Comparison of ENCODE assay signal across 2 cellular contexts in the genomic region with DNA sequence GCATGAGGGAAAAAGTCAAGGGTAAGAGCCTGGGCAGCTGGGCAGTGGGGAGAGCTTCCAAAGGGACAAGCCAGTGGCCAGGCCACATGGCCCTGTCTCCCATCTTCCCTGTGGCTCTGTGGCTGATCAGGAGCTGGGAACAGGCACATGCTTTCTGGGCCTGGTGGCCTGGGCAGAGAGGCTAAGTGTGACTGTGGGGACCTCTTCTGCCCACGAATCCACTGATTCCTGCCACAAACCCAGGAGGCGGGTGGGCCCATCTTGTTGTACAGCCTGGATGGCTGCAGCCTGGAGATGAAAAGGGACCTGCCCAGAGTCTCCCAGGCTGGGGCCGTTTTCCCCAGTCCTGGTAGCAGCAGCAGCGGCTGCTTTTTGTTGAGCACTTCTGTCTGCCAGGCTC.
TF ChIP-seq lines count a peak whose summit lies in the region.

No MANE protein-coding gene starts in this region.

TF ChIP-seq in A549, 52 proteins besides CTCF, POLR2A, EP300 and RAD21 (continued from another document):
- no peak for TF ChIP-seq POLR2AphosphoS2 (conservative IDR thresholded peaks at IDR 0.05; ENCODE audit: low read length)
- TF ChIP-seq, protein P1, sequence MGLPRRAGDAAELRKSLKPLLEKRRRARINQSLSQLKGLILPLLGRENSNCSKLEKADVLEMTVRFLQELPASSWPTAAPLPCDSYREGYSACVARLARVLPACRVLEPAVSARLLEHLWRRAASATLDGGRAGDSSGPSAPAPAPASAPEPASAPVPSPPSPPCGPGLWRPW (IDR thresholded peaks at IDR 0.05) = no peak
- TF ChIP-seq, protein P2, sequence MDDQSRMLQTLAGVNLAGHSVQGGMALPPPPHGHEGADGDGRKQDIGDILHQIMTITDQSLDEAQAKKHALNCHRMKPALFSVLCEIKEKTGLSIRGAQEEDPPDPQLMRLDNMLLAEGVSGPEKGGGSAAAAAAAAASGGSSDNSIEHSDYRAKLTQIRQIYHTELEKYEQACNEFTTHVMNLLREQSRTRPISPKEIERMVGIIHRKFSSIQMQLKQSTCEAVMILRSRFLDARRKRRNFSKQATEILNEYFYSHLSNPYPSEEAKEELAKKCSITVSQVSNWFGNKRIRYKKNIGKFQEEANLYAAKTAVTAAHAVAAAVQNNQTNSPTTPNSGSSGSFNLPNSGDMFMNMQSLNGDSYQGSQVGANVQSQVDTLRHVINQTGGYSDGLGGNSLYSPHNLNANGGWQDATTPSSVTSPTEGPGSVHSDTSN (IDR thresholded peaks at IDR 0.05) = no peak
- no peak for TF ChIP-seq BHLHE40 (IDR thresholded peaks at IDR 0.05; ENCODE audit: low read depth, low read length)
- TF ChIP-seq EHF (CRISPR knock-in tag; IDR thresholded peaks at IDR 0.05) = no peak
- no peak for TF ChIP-seq CHD4 (IDR thresholded peaks at IDR 0.05; ENCODE audit: borderline replicate concordance)
- TF ChIP-seq ZFP36 (IDR thresholded peaks at IDR 0.05; ENCODE audit: borderline replicate concordance, partially characterized antibody) = no peak
- no peak for TF ChIP-seq FOSB (CRISPR knock-in tag; IDR thresholded peaks at IDR 0.05)
- TF ChIP-seq JUNB (IDR thresholded peaks at IDR 0.05) = no peak
- no peak for TF ChIP-seq ZSCAN20 (CRISPR knock-in tag; IDR thresholded peaks at IDR 0.05)
- no peak for TF ChIP-seq FOXS1 (CRISPR knock-in tag; IDR thresholded peaks at IDR 0.05)
- no peak for TF ChIP-seq NR3C1 (IDR thresholded peaks at IDR 0.05)

TF ChIP-seq in GM23338, 12 proteins besides CTCF, POLR2A, EP300 and RAD21 (continued from another document):
- TF ChIP-seq, protein P3, sequence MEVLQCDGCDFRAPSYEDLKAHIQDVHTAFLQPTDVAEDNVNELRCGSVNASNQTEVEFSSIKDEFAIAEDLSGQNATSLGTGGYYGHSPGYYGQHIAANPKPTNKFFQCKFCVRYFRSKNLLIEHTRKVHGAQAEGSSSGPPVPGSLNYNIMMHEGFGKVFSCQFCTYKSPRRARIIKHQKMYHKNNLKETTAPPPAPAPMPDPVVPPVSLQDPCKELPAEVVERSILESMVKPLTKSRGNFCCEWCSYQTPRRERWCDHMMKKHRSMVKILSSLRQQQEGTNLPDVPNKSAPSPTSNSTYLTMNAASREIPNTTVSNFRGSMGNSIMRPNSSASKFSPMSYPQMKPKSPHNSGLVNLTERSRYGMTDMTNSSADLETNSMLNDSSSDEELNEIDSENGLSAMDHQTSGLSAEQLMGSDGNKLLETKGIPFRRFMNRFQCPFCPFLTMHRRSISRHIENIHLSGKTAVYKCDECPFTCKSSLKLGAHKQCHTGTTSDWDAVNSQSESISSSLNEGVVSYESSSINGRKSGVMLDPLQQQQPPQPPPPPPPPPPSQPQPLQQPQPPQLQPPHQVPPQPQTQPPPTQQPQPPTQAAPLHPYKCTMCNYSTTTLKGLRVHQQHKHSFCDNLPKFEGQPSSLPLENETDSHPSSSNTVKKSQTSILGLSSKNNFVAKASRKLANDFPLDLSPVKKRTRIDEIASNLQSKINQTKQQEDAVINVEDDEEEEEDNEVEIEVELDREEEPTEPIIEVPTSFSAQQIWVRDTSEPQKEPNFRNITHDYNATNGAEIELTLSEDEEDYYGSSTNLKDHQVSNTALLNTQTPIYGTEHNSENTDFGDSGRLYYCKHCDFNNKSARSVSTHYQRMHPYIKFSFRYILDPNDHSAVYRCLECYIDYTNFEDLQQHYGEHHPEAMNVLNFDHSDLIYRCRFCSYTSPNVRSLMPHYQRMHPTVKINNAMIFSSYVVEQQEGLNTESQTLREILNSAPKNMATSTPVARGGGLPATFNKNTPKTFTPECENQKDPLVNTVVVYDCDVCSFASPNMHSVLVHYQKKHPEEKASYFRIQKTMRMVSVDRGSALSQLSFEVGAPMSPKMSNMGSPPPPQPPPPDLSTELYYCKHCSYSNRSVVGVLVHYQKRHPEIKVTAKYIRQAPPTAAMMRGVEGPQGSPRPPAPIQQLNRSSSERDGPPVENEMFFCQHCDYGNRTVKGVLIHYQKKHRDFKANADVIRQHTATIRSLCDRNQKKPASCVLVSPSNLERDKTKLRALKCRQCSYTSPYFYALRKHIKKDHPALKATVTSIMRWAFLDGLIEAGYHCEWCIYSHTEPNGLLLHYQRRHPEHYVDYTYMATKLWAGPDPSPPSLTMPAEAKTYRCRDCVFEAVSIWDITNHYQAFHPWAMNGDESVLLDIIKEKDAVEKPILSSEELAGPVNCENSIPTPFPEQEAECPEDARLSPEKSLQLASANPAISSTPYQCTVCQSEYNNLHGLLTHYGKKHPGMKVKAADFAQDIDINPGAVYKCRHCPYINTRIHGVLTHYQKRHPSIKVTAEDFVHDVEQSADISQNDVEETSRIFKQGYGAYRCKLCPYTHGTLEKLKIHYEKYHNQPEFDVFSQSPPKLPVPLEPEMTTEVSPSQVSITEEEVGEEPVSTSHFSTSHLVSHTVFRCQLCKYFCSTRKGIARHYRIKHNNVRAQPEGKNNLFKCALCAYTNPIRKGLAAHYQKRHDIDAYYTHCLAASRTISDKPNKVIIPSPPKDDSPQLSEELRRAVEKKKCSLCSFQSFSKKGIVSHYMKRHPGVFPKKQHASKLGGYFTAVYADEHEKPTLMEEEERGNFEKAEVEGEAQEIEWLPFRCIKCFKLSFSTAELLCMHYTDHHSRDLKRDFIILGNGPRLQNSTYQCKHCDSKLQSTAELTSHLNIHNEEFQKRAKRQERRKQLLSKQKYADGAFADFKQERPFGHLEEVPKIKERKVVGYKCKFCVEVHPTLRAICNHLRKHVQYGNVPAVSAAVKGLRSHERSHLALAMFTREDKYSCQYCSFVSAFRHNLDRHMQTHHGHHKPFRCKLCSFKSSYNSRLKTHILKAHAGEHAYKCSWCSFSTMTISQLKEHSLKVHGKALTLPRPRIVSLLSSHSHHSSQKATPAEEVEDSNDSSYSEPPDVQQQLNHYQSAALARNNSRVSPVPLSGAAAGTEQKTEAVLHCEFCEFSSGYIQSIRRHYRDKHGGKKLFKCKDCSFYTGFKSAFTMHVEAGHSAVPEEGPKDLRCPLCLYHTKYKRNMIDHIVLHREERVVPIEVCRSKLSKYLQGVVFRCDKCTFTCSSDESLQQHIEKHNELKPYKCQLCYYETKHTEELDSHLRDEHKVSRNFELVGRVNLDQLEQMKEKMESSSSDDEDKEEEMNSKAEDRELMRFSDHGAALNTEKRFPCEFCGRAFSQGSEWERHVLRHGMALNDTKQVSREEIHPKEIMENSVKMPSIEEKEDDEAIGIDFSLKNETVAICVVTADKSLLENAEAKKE (CRISPR knock-in tag; IDR thresholded peaks at IDR 0.05) = no peak
